ENCODE assay signal across 1 cellular context in the genomic region with DNA sequence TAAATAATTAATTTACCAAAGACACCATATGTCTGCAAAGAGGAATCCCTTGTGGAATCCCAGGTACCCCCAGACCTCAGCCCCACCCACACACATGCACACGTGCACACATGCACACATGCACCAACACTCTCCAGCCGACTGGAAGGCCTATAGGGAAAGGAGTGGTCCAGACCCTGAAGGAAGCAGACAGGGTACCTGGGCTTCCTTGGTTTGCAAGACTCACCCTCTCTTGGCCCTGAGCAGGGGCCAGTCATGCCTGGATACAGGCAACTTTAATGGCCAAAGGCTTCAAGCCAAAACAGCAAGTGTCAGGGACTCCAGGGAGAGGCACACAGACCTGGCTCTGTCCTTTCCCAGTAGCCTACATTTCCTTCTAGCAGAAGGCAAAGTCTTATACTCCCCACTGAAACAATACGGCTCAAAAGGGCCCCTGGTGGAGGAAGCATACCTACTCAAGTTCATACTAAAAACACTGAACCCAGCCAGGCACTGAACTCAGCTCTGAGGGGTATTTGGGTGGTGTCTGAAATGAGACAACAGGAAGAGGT.
TF ChIP-seq lines count a peak whose summit lies in the region.

No MANE protein-coding gene starts in this region.

TF ChIP-seq in HepG2, 621 proteins besides CTCF, POLR2A, EP300 and RAD21:
- TF ChIP-seq, protein P1, sequence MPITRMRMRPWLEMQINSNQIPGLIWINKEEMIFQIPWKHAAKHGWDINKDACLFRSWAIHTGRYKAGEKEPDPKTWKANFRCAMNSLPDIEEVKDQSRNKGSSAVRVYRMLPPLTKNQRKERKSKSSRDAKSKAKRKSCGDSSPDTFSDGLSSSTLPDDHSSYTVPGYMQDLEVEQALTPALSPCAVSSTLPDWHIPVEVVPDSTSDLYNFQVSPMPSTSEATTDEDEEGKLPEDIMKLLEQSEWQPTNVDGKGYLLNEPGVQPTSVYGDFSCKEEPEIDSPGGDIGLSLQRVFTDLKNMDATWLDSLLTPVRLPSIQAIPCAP (CRISPR knock-in tag; IDR thresholded peaks at IDR 0.05; ENCODE audit: low read depth), result no peak
- TF ChIP-seq ZNF761 (CRISPR knock-in tag; conservative IDR thresholded peaks at IDR 0.05) (no peak), LCORL (IDR thresholded peaks at IDR 0.05) (no peak), LCORL (CRISPR knock-in tag; IDR thresholded peaks at IDR 0.05) (peak; percentile 46; the same call in 1 of the 2 replicates), ZNF567 (CRISPR knock-in tag; IDR thresholded peaks at IDR 0.05; ENCODE audit: borderline replicate concordance) (0 out of 2 replicates have a peak, but pooled peaks have one; percentile 39), KAT8 (CRISPR knock-in tag; IDR thresholded peaks at IDR 0.05) (0 out of 2 replicates have a peak, but pooled peaks have one; percentile 15), HIVEP1 (CRISPR knock-in tag; IDR thresholded peaks at IDR 0.05) (no peak), ZNF451 (CRISPR knock-in tag; IDR thresholded peaks at IDR 0.05) (0 out of 2 replicates have a peak, but pooled peaks have one; percentile 40)
- TF ChIP-seq, protein P2, sequence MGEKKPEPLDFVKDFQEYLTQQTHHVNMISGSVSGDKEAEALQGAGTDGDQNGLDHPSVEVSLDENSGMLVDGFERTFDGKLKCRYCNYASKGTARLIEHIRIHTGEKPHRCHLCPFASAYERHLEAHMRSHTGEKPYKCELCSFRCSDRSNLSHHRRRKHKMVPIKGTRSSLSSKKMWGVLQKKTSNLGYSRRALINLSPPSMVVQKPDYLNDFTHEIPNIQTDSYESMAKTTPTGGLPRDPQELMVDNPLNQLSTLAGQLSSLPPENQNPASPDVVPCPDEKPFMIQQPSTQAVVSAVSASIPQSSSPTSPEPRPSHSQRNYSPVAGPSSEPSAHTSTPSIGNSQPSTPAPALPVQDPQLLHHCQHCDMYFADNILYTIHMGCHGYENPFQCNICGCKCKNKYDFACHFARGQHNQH (CRISPR knock-in tag; IDR thresholded peaks at IDR 0.05), result no peak
